In the genomic region with DNA sequence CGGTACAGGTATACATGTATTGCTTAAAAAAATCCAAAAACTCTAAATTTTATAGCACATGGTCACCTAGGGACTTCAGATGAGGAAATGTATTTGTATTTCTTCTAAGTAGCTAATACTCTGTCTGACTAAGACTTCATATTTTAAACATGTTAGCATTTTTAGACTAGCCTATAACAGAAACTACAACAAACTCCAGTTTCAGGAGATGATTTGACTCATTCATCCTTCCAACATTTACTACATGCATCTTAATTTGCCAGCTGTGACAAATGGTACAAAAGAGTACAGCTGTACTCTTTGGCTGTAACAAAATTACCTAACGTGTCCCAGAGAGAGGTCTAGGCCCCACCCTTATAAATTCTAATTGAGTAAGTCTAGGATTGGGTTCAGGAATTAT, we compare ENCODE assay signal across 17 cellular contexts. TPM values are rescaled to one million over a fixed set of nuclear protein-coding genes. Genes with fewer than 3 reads are reported as not detected.
DNase-seq lines count a peak whose midpoint lies in the region; ATAC-seq, FAIRE-seq and TF ChIP-seq lines count a peak whose summit lies in the region.
"Had no signal": no experiment of that assay in that cellular context is flagged by ENCODE, and none has a peak within 500 bp of the region (broad histone marks: within the 10 kb centered on the region; RNA-seq: fewer than 3 reads in every experiment).

No MANE protein-coding gene starts in this region.

- POLR2A ChIA-PET in activated CD4-positive, alpha-beta T cell treated with anti-CD3 and anti-CD28 coated beads for 36 hours (lab: Charles Lee) = interaction anchor here (1.2 kb wide), 1 partner anchor 22 kb away, joined by 5 read pairs; the partner anchor contains the start of gene TMEM209

- peak overlapping the region; percentile 72 for H3K27ac Mint-ChIP-seq in activated CD4-positive, alpha-beta T cell treated with anti-CD3 and anti-CD28 coated beads for 36 hours
- peak overlapping the region; percentile 89 for H3K27ac Mint-ChIP-seq in activated T-helper 17 cell treated with anti-CD3 and anti-CD28 coated beads, Interleukin-2, amount 50 U/mL, for 72 hours

- H3K36me3 ChIP-seq in pancreas = peaks cover 0 to 23% (median 5%) of the 10 kb centered on the region in 3 donors

- H3K4me1 ChIP-seq in pancreas = no peaks in the 10 kb centered on the region
- H3K4me1 ChIP-seq: gastroesophageal sphincter had no signal

- no peaks in the 10 kb centered on the region for H3K27me3 Mint-ChIP-seq in activated CD4-positive, alpha-beta T cell treated with anti-CD3 and anti-CD28 coated beads for 36 hours
- H3K27me3 Mint-ChIP-seq in activated T-helper 17 cell treated with anti-CD3 and anti-CD28 coated beads, Interleukin-2, amount 50 U/mL, for 72 hours = no peaks in the 10 kb centered on the region

- peaks cover 33% of the 10 kb centered on the region for H3K4me1 Mint-ChIP-seq in activated CD4-positive, alpha-beta T cell treated with anti-CD3 and anti-CD28 coated beads for 36 hours
- peaks cover 21% of the 10 kb centered on the region for H3K4me1 Mint-ChIP-seq in activated T-helper 17 cell treated with anti-CD3 and anti-CD28 coated beads, Interleukin-2, amount 50 U/mL, for 72 hours

- H3K36me3 Mint-ChIP-seq in activated CD4-positive, alpha-beta T cell treated with anti-CD3 and anti-CD28 coated beads for 36 hours (ENCODE audit: low read depth) = peaks cover 51% of the 10 kb centered on the region
- peaks cover 91% of the 10 kb centered on the region for H3K36me3 Mint-ChIP-seq in activated T-helper 17 cell treated with anti-CD3 and anti-CD28 coated beads, Interleukin-2, amount 50 U/mL, for 72 hours (ENCODE audit: low read depth)

- ATAC-seq in activated CD4-positive, alpha-beta T cell treated with anti-CD3 and anti-CD28 coated beads for 36 hours = peak; percentile 38
- ATAC-seq in GM21423 (IDR thresholded peaks at IDR 0.05; ENCODE audit: unreplicated experiment) (peak; percentile 53), HG03103 (IDR thresholded peaks at IDR 0.05; ENCODE audit: low read depth, unreplicated experiment) (peak; percentile 74), pancreas (no peak)
- ATAC-seq in activated T-helper 17 cell treated with anti-CD3 and anti-CD28 coated beads, Interleukin-2, amount 50 U/mL, for 72 hours (replicated peaks) = peak; percentile 55
- ATAC-seq: gastroesophageal sphincter had no signal

- TF ChIP-seq CTCF in pancreas (IDR thresholded peaks at IDR 0.05) = no peak

- DNase-seq in activated CD4-positive, alpha-beta T cell treated with anti-CD3 and anti-CD28 coated beads for 36 hours = no peak
- DNase-seq in activated CD4-positive, alpha-beta T cell treated with anti-CD3 and anti-CD28 coated beads for 48 hours = no peak
- no peak for DNase-seq in SK-N-DZ (ENCODE audit: low spot score)
- no peak for DNase-seq in inferior parietal cortex (ENCODE audit: extremely low spot score)
- DNase-seq in pancreas = no peak
- DNase-seq: activated effector memory CD4-positive, alpha-beta T cell treated with anti-CD3 and anti-CD28 coated beads, Interleukin-2, amount 50 U/mL, for 16 hours; cortex of kidney; NCI-H1930; occipital lobe; stimulated activated CD4-positive, alpha-beta T cell treated with anti-CD3 and anti-CD28 coated beads, Interleukin-2, amount 100 ng/mL, for 24 hours had no signal

- no peak for FAIRE-seq in pancreas (lab: Jason Lieb, UNC)

- CTCF ChIA-PET in activated CD4-positive, alpha-beta T cell treated with anti-CD3 and anti-CD28 coated beads for 36 hours (lab: Charles Lee) = interaction anchor here (1.0 to 2.2 kb wide), 6 partner anchors 12 to 122 kb away, joined by 3 to 9 read pairs (median 4); partner anchors contain the start of gene TMEM209

- H3K9me3 ChIP-seq in pancreas = no peaks in the 10 kb centered on the region
- H3K9me3 ChIP-seq: gastroesophageal sphincter had no signal

- no peaks in the 10 kb centered on the region for H3K9me3 Mint-ChIP-seq in activated CD4-positive, alpha-beta T cell treated with anti-CD3 and anti-CD28 coated beads for 36 hours (ENCODE audit: low read depth)
- no peaks in the 10 kb centered on the region for H3K9me3 Mint-ChIP-seq in activated T-helper 17 cell treated with anti-CD3 and anti-CD28 coated beads, Interleukin-2, amount 50 U/mL, for 72 hours

- intact Hi-C loops in activated CD4-positive, alpha-beta T cell treated with anti-CD3 and anti-CD28 coated beads for 36 hours (cut with DNase I, micrococcal nuclease) = loop anchor here (2.0 to 10.0 kb wide), 6 partner anchors 108 to 1184 kb away; partner anchors contain the start of genes KLHDC10 (in 2 of the 2) and UBE2H (in 2 of the 2)
- intact Hi-C loops in pancreas (cut with DNase I) = no loop called here

- no peak overlapping the region for H3K27ac ChIP-seq in pancreas
- H3K27ac ChIP-seq: 22Rv1, gastroesophageal sphincter had no signal

- no peaks in the 10 kb centered on the region for H3K27me3 ChIP-seq in pancreas
- H3K27me3 ChIP-seq: gastroesophageal sphincter had no signal

- H3K4me3 ChIP-seq in pancreas = no peak overlapping the region
- H3K4me3 ChIP-seq: gastroesophageal sphincter had no signal

- H3K4me3 Mint-ChIP-seq in activated CD4-positive, alpha-beta T cell treated with anti-CD3 and anti-CD28 coated beads for 36 hours = no peak overlapping the region
- peak overlapping the region; percentile 58 for H3K4me3 Mint-ChIP-seq in activated T-helper 17 cell treated with anti-CD3 and anti-CD28 coated beads, Interleukin-2, amount 50 U/mL, for 72 hours

- 90 to 91% methylated on average over 2 of the region's 2 CpGs for WGBS in pancreas, 2 donors

RNA-seq across cellular contexts. Expression of gene TMEM209, which starts 22.2 kb away (rescaled TPM):
- 10 to 100 TPM; 41.0 to 57.0 TPM for total RNA-seq in activated CD4-positive, alpha-beta T cell treated with anti-CD3 and anti-CD28 coated beads for 36 hours
- total RNA-seq in activated T-helper 17 cell treated with anti-CD3 and anti-CD28 coated beads, Interleukin-2, amount 50 U/mL, for 72 hours = 10 to 100 TPM; 39.9 to 47.0 TPM
- polyA plus RNA-seq in SK-N-DZ (2014; cell fraction: cytosol; rRNA removed) = 22.0 and 22.4 TPM in 2 replicates
- 9.9 and 11.6 TPM in 2 replicates for polyA plus RNA-seq in SK-N-DZ (2014; cell fraction: nucleus; rRNA removed)
- 10 to 100 TPM in 5 of 6 donors, 1 to 10 TPM in 1; 9.3 to 16.1 (median 11.4) TPM for total RNA-seq in pancreas
- 1 to 10 TPM; 4.2 to 5.9 TPM for polyA plus RNA-seq in pancreas

RNA-seq across cellular contexts. Expression of gene SSMEM1, which starts 24.7 kb away (rescaled TPM):
- total RNA-seq in activated CD4-positive, alpha-beta T cell treated with anti-CD3 and anti-CD28 coated beads for 36 hours = not detected
- total RNA-seq in activated T-helper 17 cell treated with anti-CD3 and anti-CD28 coated beads, Interleukin-2, amount 50 U/mL, for 72 hours = not detected
- not detected in 2 replicates for polyA plus RNA-seq in SK-N-DZ (2014; cell fraction: cytosol; rRNA removed)
- not detected in 2 replicates for polyA plus RNA-seq in SK-N-DZ (2014; cell fraction: nucleus; rRNA removed)
- total RNA-seq in pancreas = not detected
- under 1 TPM in 1 of 2 donors, not detected in 1; 0.09 TPM for polyA plus RNA-seq in pancreas
- total RNA-seq: gastroesophageal sphincter, liver, subcutaneous adipose tissue had no signal
- polyA plus RNA-seq: liver had no signal

Comparison
In these comparisons a context has a peak if more than half of its experiments do, and no peak if none do; other contexts are left out.
1. ATAC-seq: peak in activated CD4-positive, alpha-beta T cell treated with anti-CD3 and anti-CD28 coated beads for 36 hours (single experiment), GM21423 (single experiment), HG03103 (single experiment) and activated T-helper 17 cell treated with anti-CD3 and anti-CD28 coated beads, Interleukin-2, amount 50 U/mL, for 72 hours (single experiment); none in pancreas (0 of 4).
2. intact Hi-C loops: an anchor here in activated CD4-positive, alpha-beta T cell treated with anti-CD3 and anti-CD28 coated beads for 36 hours (2.0 to 10.0 kb wide); none called in pancreas.